ENCODE assay signal across 8 cellular contexts in genomic region chr12:125330645-125331341, GRCh38.
DNase-seq lines count a peak whose midpoint lies in the region; ATAC-seq and TF ChIP-seq lines count a peak whose summit lies in the region.

No MANE protein-coding gene starts in this region.

- peak; percentile 91 for ATAC-seq in GM19463 (IDR thresholded peaks at IDR 0.05; ENCODE audit: unreplicated experiment)
- ATAC-seq in activated CD4-positive, CD25-positive, alpha-beta regulatory T cell treated with anti-CD3 and anti-CD28 coated beads, Interleukin-2, amount 50 U/mL, for 24 hours = peak; percentile 41 to 44

- H3K27ac ChIP-seq in HUES48 (ENCODE audit: low read depth, low read length) (peak overlapping the region; percentile 46), colonic mucosa (no peak overlapping the region)

- peak; percentile 84 for TF ChIP-seq CTCF in colonic mucosa (IDR thresholded peaks at IDR 0.05)

- DNase-seq in COLO668 (lab: John Stamatoyannopoulos, UW; ENCODE audit: unreplicated experiment) = peak; percentile 53
- DNase-seq in colonic mucosa = peak; percentile 74
- DNase-seq in left kidney (ENCODE audit: low read depth, low spot score) = peak; percentile 87
- DNase-seq in stimulated activated CD4-positive, alpha-beta T cell treated with anti-CD3 and anti-CD28 coated beads, Interleukin-1b, Interleukin-23, amount 100 ng/mL, for 4 hours (ENCODE audit: low read depth in 2 of 2) = peak; percentile 4 to 43
- no peak for DNase-seq in AML-193 (lab: John Stamatoyannopoulos, UW)

- intact Hi-C loops in colonic mucosa (cut with DNase I) = loop anchor here (2.0 to 10.0 kb wide), 2 partner anchors 72 to 1414 kb away; no protein-coding TSS in a partner anchor

- H3K36me3 ChIP-seq in HUES48 (ENCODE audit: control insufficient read depth, insufficient read depth, low read length) (no peaks in the 10 kb centered on the region), colonic mucosa (no peaks in the 10 kb centered on the region)

- peaks cover 7% of the 10 kb centered on the region for H3K9me3 ChIP-seq in HUES48 (ENCODE audit: control insufficient read depth, insufficient read depth, low read length)
- no peaks in the 10 kb centered on the region for H3K9me3 ChIP-seq in colonic mucosa

- H3K4me3 ChIP-seq in HUES48 (ENCODE audit: low read depth, low read length) = peak overlapping the region; percentile 65
- peak overlapping the region; percentile 37 for H3K4me3 ChIP-seq in colonic mucosa

- H3K4me1 ChIP-seq in HUES48 (ENCODE audit: control insufficient read depth, insufficient read depth, low read length) = peaks cover 33% of the 10 kb centered on the region
- no peaks in the 10 kb centered on the region for H3K4me1 ChIP-seq in colonic mucosa

- H3K27me3 ChIP-seq in HUES48 (ENCODE audit: control insufficient read depth, insufficient read depth, low read length) = no peaks in the 10 kb centered on the region
- H3K27me3 ChIP-seq in colonic mucosa = no peaks in the 10 kb centered on the region

- H3K9ac ChIP-seq in HUES48 (ENCODE audit: low read depth, low read length) = peak overlapping the region; percentile 45; the same call in 1 of the 2 replicates
- peak overlapping the region; percentile 60 to 66 for H3K9ac ChIP-seq in colonic mucosa (ENCODE audit: low read depth in 2 of 2, low read length in 2 of 2)

Comparison
In these comparisons a context has a peak if more than half of its experiments do, and no peak if none do; other contexts are left out.
1. DNase-seq: peak in COLO668 (single experiment), colonic mucosa (single experiment), left kidney (single experiment) and stimulated activated CD4-positive, alpha-beta T cell treated with anti-CD3 and anti-CD28 coated beads, Interleukin-1b, Interleukin-23, amount 100 ng/mL, for 4 hours (2 of 2); none in AML-193 (0 of 2).